ENCODE assay signal across 2 cellular contexts in genomic region chr22:47213571-47214230, GRCh38.
TF ChIP-seq lines count a peak whose summit lies in the region.

No MANE protein-coding gene starts in this region.

TF ChIP-seq in IMR-90, 13 proteins besides CTCF, POLR2A, EP300 and RAD21:
- no peak for TF ChIP-seq MAFK (IDR thresholded peaks at IDR 0.05; ENCODE audit: low read depth, low read length)
- peak; percentile 38; the same call in 1 of the 2 replicates for TF ChIP-seq SMC3 (IDR thresholded peaks at IDR 0.05; ENCODE audit: low read depth, low read length)

TF ChIP-seq in WTC11, 78 proteins besides CTCF, POLR2A, EP300 and RAD21:
- TF ChIP-seq HMGXB4 (CRISPR knock-in tag; IDR thresholded peaks at IDR 0.05), result peak; percentile 31; the same call in 1 of the 2 replicates
- no peak for TF ChIP-seq NFATC4 (CRISPR knock-in tag; IDR thresholded peaks at IDR 0.05)
